In genomic region chr5:95996904-95997751, GRCh38 we compare ENCODE assay signal across 1 cellular context.
TF ChIP-seq lines count a peak whose summit lies in the region.

No MANE protein-coding gene starts in this region.

TF ChIP-seq in WTC11, 78 proteins besides CTCF, POLR2A, EP300 and RAD21 (continued from another document):
- TF ChIP-seq USF2 (CRISPR knock-in tag; IDR thresholded peaks at IDR 0.05) (no peak), JAZF1 (CRISPR knock-in tag; IDR thresholded peaks at IDR 0.05) (no peak), USF1 (CRISPR knock-in tag; IDR thresholded peaks at IDR 0.05) (no peak), ARID4B (CRISPR knock-in tag; IDR thresholded peaks at IDR 0.05; ENCODE audit: borderline replicate concordance) (no peak), EMX1 (CRISPR knock-in tag; IDR thresholded peaks at IDR 0.05) (no peak), MXD4 (CRISPR knock-in tag; IDR thresholded peaks at IDR 0.05; ENCODE audit: borderline replicate concordance) (no peak), ATF1 (CRISPR knock-in tag; IDR thresholded peaks at IDR 0.05) (no peak), E2F4 (CRISPR knock-in tag; IDR thresholded peaks at IDR 0.05; ENCODE audit: borderline replicate concordance, low read depth) (no peak), ZBTB21 (CRISPR knock-in tag; IDR thresholded peaks at IDR 0.05; ENCODE audit: borderline replicate concordance) (no peak), NFYB (CRISPR knock-in tag; conservative IDR thresholded peaks at IDR 0.05; ENCODE audit: low read depth) (no peak), ERG (CRISPR knock-in tag; IDR thresholded peaks at IDR 0.05) (no peak), ZMAT4 (CRISPR knock-in tag; IDR thresholded peaks at IDR 0.05) (no peak), AR (CRISPR knock-in tag; IDR thresholded peaks at IDR 0.05) (no peak), TP53 (CRISPR knock-in tag; IDR thresholded peaks at IDR 0.05) (no peak), NFE2L1 (CRISPR knock-in tag; IDR thresholded peaks at IDR 0.05) (no peak), KAT7 (CRISPR knock-in tag; IDR thresholded peaks at IDR 0.05; ENCODE audit: borderline replicate concordance) (no peak)
